ENCODE assay signal across 12 cellular contexts in genomic region chr19:9622531-9622930, GRCh38. TPM values are rescaled to one million over a fixed set of nuclear protein-coding genes. Genes with fewer than 3 reads are reported as not detected.
DNase-seq lines count a peak whose midpoint lies in the region; ATAC-seq, FAIRE-seq and TF ChIP-seq lines count a peak whose summit lies in the region.
"Had no signal": no experiment of that assay in that cellular context is flagged by ENCODE, and none has a peak within 500 bp of the region (broad histone marks: within the 10 kb centered on the region; RNA-seq: fewer than 3 reads in every experiment).

No MANE protein-coding gene starts in this region.

- TF ChIP-seq CTCF in NB4 (IDR thresholded peaks at IDR 0.05; ENCODE audit: low read depth, low read length) (no peak), endothelial cell of umbilical vein (IDR thresholded peaks at IDR 0.05; ENCODE audit: extremely low read depth in 1 of 2, insufficient read depth in 1 of 2, low read depth in 1 of 2, low read length in 2 of 2) (no peak), neutrophil (IDR thresholded peaks at IDR 0.05) (no peak)

- no peak for FAIRE-seq in endothelial cell of umbilical vein (lab: Jason Lieb, UNC)
- FAIRE-seq: colon, TTC549 had no signal

- in situ Hi-C loops in GM23248 (cut with MboI), result loop anchor here (10.0 kb wide), 1 partner anchor 162 kb away; no protein-coding TSS in a partner anchor

- H3K9ac ChIP-seq in GM23248 (no peak overlapping the region), endothelial cell of umbilical vein (replicated peaks; ENCODE audit: extremely low read depth, insufficient read depth, low read length) (no peak overlapping the region)

- peaks cover 9% of the 10 kb centered on the region; the same call in 1 of the 2 replicates for H3F3A ChIP-seq in GM23248 (ENCODE audit: insufficient read depth)

- H3K9me3 ChIP-seq in GM23248 (ENCODE audit: low read depth), result no peaks in the 10 kb centered on the region
- no peaks in the 10 kb centered on the region for H3K9me3 ChIP-seq in endothelial cell of umbilical vein (replicated peaks; ENCODE audit: control insufficient read depth, insufficient read depth, low read length)
- H3K9me3 ChIP-seq in neutrophil, result no peaks in the 10 kb centered on the region

- intact Hi-C loops in endothelial cell of umbilical vein (cut with micrococcal nuclease), result loop anchor here (5.0 kb wide), 2 partner anchors 40 to 310 kb away; partner anchors contain the start of gene ZNF121

- H3K4me1 ChIP-seq in GM23248 (ENCODE audit: insufficient read depth) (0 out of 2 replicates have a peak, but pooled peaks cover 6% of the 10 kb centered on the region), endothelial cell of umbilical vein (ENCODE audit: control insufficient read depth, extremely low read depth, insufficient read depth, low read length) (peaks cover 10% of the 10 kb centered on the region), neutrophil (ENCODE audit: control insufficient read depth in 1 of 2, insufficient read depth in 1 of 2, low read depth in 1 of 2, low read length in 1 of 2) (peaks cover 16 to 17% of the 10 kb centered on the region in 2 experiments)

- DNase-seq in GM23248, result no peak
- no peak for DNase-seq in NB4 (ENCODE audit: low read depth)
- peak; percentile 18 for DNase-seq in endothelial cell of umbilical vein (ENCODE audit: low read depth, low spot score)
- DNase-seq in OCI-M1 (lab: John Stamatoyannopoulos, UW), result no peak
- DNase-seq in left lobe of liver (ENCODE audit: low spot score), result no peak
- no peak for DNase-seq in UCSD-AML1 (lab: John Stamatoyannopoulos, UW; ENCODE audit: unreplicated experiment)
- DNase-seq: NCI-H345; stimulated activated CD4-positive, alpha-beta T cell treated with anti-CD3 and anti-CD28 coated beads, Interleukin-2, amount 100 ng/mL, for 48 hours had no signal

- TF ChIP-seq POLR2A in NB4 (IDR thresholded peaks at IDR 0.05; ENCODE audit: extremely low read depth, insufficient read length), result no peak
- TF ChIP-seq POLR2A in endothelial cell of umbilical vein (IDR thresholded peaks at IDR 0.05; ENCODE audit: low read depth, low read length), result no peak

- H3K36me3 ChIP-seq in GM23248 (ENCODE audit: low read depth) (peaks cover 11% of the 10 kb centered on the region), endothelial cell of umbilical vein (ENCODE audit: control insufficient read depth in 2 of 2, extremely low read depth in 1 of 2, insufficient read depth in 2 of 2, low read length in 2 of 2) (peaks cover 2 to 13% of the 10 kb centered on the region in 2 experiments), neutrophil (peaks cover 19% of the 10 kb centered on the region)

- POLR2A ChIA-PET in endothelial cell of umbilical vein (lab: Charles Lee), result no interaction called here

- ATAC-seq in left lobe of liver (no peak), GM19351 (IDR thresholded peaks at IDR 0.05; ENCODE audit: unreplicated experiment) (no peak)

- no TSS peak for BruUV-seq in endothelial cell of umbilical vein (replicated peaks; lab: Mats Ljungman, UMichigan)

- no peaks in the 10 kb centered on the region for H3K9me1 ChIP-seq in endothelial cell of umbilical vein (replicated peaks; ENCODE audit: control insufficient read depth, extremely low read depth, insufficient read depth, low read length)

- H3K27me3 ChIP-seq in GM23248 (replicated peaks; ENCODE audit: insufficient read depth), result no peaks in the 10 kb centered on the region
- H3K27me3 ChIP-seq in endothelial cell of umbilical vein (ENCODE audit: control insufficient read depth in 2 of 2, insufficient read depth in 2 of 2, low read length in 2 of 2), result no peaks in the 10 kb centered on the region
- H3K27me3 ChIP-seq in neutrophil, result no peaks in the 10 kb centered on the region

- no peaks in the 10 kb centered on the region for H3K9me2 ChIP-seq in GM23248 (ENCODE audit: insufficient read depth)

- H3K27ac ChIP-seq in GM23248 (no peak overlapping the region), endothelial cell of umbilical vein (ENCODE audit: insufficient read depth, low read depth, low read length) (peak overlapping the region; percentile 33), neutrophil (peak overlapping the region; percentile 39)

- CTCF ChIA-PET in endothelial cell of umbilical vein (lab: Charles Lee), result interaction anchor here (1.0 to 1.5 kb wide), 3 partner anchors 36 to 206 kb away, joined by 3 to 5 read pairs (median 3); partner anchors contain the start of gene UBL5

- WGBS in GM23248 (ENCODE audit: low coverage in 1 of 2, low lambda C conversion rate in 2 of 2, missing lambda C conversion rate in 2 of 2), 2 experiments, result 91 to 96% methylated on average over 2 of the region's 2 CpGs

- H3K79me2 ChIP-seq in GM23248 (ENCODE audit: insufficient read depth) (peaks cover 34% of the 10 kb centered on the region), endothelial cell of umbilical vein (ENCODE audit: control insufficient read depth, insufficient read depth, low read length) (peaks cover 11% of the 10 kb centered on the region)

- H3K4me2 ChIP-seq in GM23248 (ENCODE audit: unreplicated experiment) (peak overlapping the region; percentile 92), endothelial cell of umbilical vein (ENCODE audit: insufficient read depth, low read length) (no peak overlapping the region)

- no peaks in the 10 kb centered on the region for H4K20me1 ChIP-seq in GM23248 (ENCODE audit: insufficient read depth)
- H4K20me1 ChIP-seq in endothelial cell of umbilical vein (replicated peaks; ENCODE audit: control insufficient read depth, extremely low read depth, insufficient read depth, low read length), result no peaks in the 10 kb centered on the region

- dilution Hi-C loops in endothelial cell of umbilical vein (cut with MboI; ENCODE audit: extremely low pct_ligation_motif_present, low sequenced_read_pairs), result loop anchor here (10.0 kb wide), 1 partner anchor 172 kb away; no protein-coding TSS in a partner anchor

- H2AFZ ChIP-seq in GM23248 (no peak overlapping the region), endothelial cell of umbilical vein (ENCODE audit: low read depth, low read length) (no peak overlapping the region)

- H3K4me3 ChIP-seq in GM23248, result no peak overlapping the region
- H3K4me3 ChIP-seq in NB4 (ENCODE audit: low read depth, low read length), result peak overlapping the region; percentile 70
- no peak overlapping the region for H3K4me3 ChIP-seq in endothelial cell of umbilical vein (replicated peaks in 1 of 3; ENCODE audit: insufficient read depth in 1 of 3, low read depth in 1 of 3, low read length in 3 of 3)
- H3K4me3 ChIP-seq in neutrophil (ENCODE audit: low read depth in 1 of 2, low read length in 1 of 2), result no peak overlapping the region

TF ChIP-seq in endothelial cell of umbilical vein, 7 proteins besides CTCF, POLR2A, EP300 and RAD21:
- TF ChIP-seq JUN (IDR thresholded peaks at IDR 0.05; ENCODE audit: borderline replicate concordance, insufficient read depth, insufficient read length, low read depth) (no peak), MYC (IDR thresholded peaks at IDR 0.05; ENCODE audit: low read depth, low read length) (no peak), EZH2 (IDR thresholded peaks at IDR 0.05; ENCODE audit: borderline replicate concordance, low read depth, low read length, severe bottlenecking) (no peak), POLR2AphosphoS5 (IDR thresholded peaks at IDR 0.05; ENCODE audit: insufficient read depth, low read depth, low read length) (no peak), GATA2 (IDR thresholded peaks at IDR 0.05; ENCODE audit: insufficient read depth, insufficient read length, low read depth, low read length) (no peak)
- TF ChIP-seq, protein P1, sequence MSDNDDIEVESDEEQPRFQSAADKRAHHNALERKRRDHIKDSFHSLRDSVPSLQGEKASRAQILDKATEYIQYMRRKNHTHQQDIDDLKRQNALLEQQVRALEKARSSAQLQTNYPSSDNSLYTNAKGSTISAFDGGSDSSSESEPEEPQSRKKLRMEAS (IDR thresholded peaks at IDR 0.05; ENCODE audit: insufficient read depth, insufficient read length), result no peak
TF ChIP-seq in endothelial cell of umbilical vein: peak in this region for 0.

RNA-seq across cellular contexts. Expression of gene ZNF561, which starts 1.5 kb away (rescaled TPM):
- 24.8 and 33.6 TPM in 2 replicates for total RNA-seq in GM23248 (2014; rRNA removed; shearing (Covaris generic))
- polyA plus RNA-seq in GM23248 (2016; fragmentation: Nextera tagmentation; extraction: Ambion mirVana) (15.5 and 16.0 TPM in 2 replicates), endothelial cell of umbilical vein (22.8 and 23.7 TPM in 2 replicates)
- total RNA-seq in endothelial cell of umbilical vein (39.4 and 44.9 TPM in 2 replicates), left lobe of liver (11.5 TPM)
- polyA plus RNA-seq in endothelial cell of umbilical vein (2011; cell fraction: cytosol; rRNA removed), result 16.8 and 20.0 TPM in 2 replicates
- polyA plus RNA-seq in endothelial cell of umbilical vein (2011; cell fraction: nucleus; rRNA removed), result 50.3 and 70.7 TPM in 2 replicates
- polyA plus RNA-seq in endothelial cell of umbilical vein (2012), result 38.8 and 41.7 TPM in 2 replicates
- 67.6 and 97.1 TPM in 2 replicates for polyA minus RNA-seq in endothelial cell of umbilical vein
- 19.3 TPM for polyA minus RNA-seq in endothelial cell of umbilical vein (2011; cell fraction: cytosol; rRNA and poly(A)+ RNA removed)
- 44.7 and 49.7 TPM in 2 replicates for polyA minus RNA-seq in endothelial cell of umbilical vein (2011; cell fraction: nucleus; rRNA and poly(A)+ RNA removed)

RNA-seq across cellular contexts. Expression of gene ZNF121, which starts 38.2 kb away (rescaled TPM):
- 27.6 and 28.4 TPM in 2 replicates for total RNA-seq in GM23248 (2014; rRNA removed; shearing (Covaris generic))
- polyA plus RNA-seq in GM23248 (2016; fragmentation: Nextera tagmentation; extraction: Ambion mirVana), result 6.9 and 7.9 TPM in 2 replicates
- 21.4 and 25.1 TPM in 2 replicates for total RNA-seq in endothelial cell of umbilical vein
- 1.9 and 2.3 TPM in 2 replicates for polyA plus RNA-seq in endothelial cell of umbilical vein
- 2.5 TPM in 2 replicates for polyA plus RNA-seq in endothelial cell of umbilical vein (2011; cell fraction: cytosol; rRNA removed)
- 5.7 and 7.8 TPM in 2 replicates for polyA plus RNA-seq in endothelial cell of umbilical vein (2011; cell fraction: nucleus; rRNA removed)
- polyA plus RNA-seq in endothelial cell of umbilical vein (2012), result 6.2 and 7.5 TPM in 2 replicates
- polyA minus RNA-seq in endothelial cell of umbilical vein, result 15.1 and 16.7 TPM in 2 replicates
- 20.8 TPM for polyA minus RNA-seq in endothelial cell of umbilical vein (2011; cell fraction: cytosol; rRNA and poly(A)+ RNA removed)
- polyA minus RNA-seq in endothelial cell of umbilical vein (2011; cell fraction: nucleus; rRNA and poly(A)+ RNA removed), result 9.1 and 12.2 TPM in 2 replicates
- total RNA-seq in left lobe of liver, result 9.5 TPM

RNA-seq across cellular contexts. Expression of gene ZNF562, which starts 52.4 kb away (rescaled TPM):
- 17.5 and 21.9 TPM in 2 replicates for total RNA-seq in GM23248 (2014; rRNA removed; shearing (Covaris generic))
- polyA plus RNA-seq in GM23248 (2016; fragmentation: Nextera tagmentation; extraction: Ambion mirVana), result 7.2 and 8.0 TPM in 2 replicates
- total RNA-seq in endothelial cell of umbilical vein, result 22.3 and 27.0 TPM in 2 replicates
- 5.7 and 6.3 TPM in 2 replicates for polyA plus RNA-seq in endothelial cell of umbilical vein
- 5.5 and 6.3 TPM in 2 replicates for polyA plus RNA-seq in endothelial cell of umbilical vein (2011; cell fraction: cytosol; rRNA removed)
- 12.8 and 15.3 TPM in 2 replicates for polyA plus RNA-seq in endothelial cell of umbilical vein (2011; cell fraction: nucleus; rRNA removed)
- polyA plus RNA-seq in endothelial cell of umbilical vein (2012), result 10.2 and 12.7 TPM in 2 replicates
- 36.3 and 48.9 TPM in 2 replicates for polyA minus RNA-seq in endothelial cell of umbilical vein
- polyA minus RNA-seq in endothelial cell of umbilical vein (2011; cell fraction: cytosol; rRNA and poly(A)+ RNA removed), result 13.0 TPM
- 26.4 and 27.9 TPM in 2 replicates for polyA minus RNA-seq in endothelial cell of umbilical vein (2011; cell fraction: nucleus; rRNA and poly(A)+ RNA removed)
- total RNA-seq in left lobe of liver, result 10.1 TPM
